ENCODE assay signal across 9 cellular contexts in genomic region chr5:103475629-103476240, GRCh38.
A peak's percentile ranks its signal among the peaks of the same experiment; 100 is the strongest.
DNase-seq lines count a peak whose midpoint lies in the region; FAIRE-seq and TF ChIP-seq lines count a peak whose summit lies in the region.
"Had no signal": no experiment of that assay in that cellular context is flagged by ENCODE, and none has a peak within 500 bp of the region (broad histone marks: within the 10 kb centered on the region; RNA-seq: fewer than 3 reads in every experiment).

No MANE protein-coding gene starts in this region.

- H3K27ac ChIP-seq in Karpas-422 (ENCODE audit: low read length) = no peak overlapping the region

- DNase-seq in AG09309 (ENCODE audit: low read depth) (no peak), GM18507 (ENCODE audit: extremely low spot score, insufficient read length, low read depth) (no peak), Karpas-422 (peak; percentile 77), SK-MEL-5 (ENCODE audit: low read depth, low spot score) (peak; percentile 73), foreskin melanocyte (peak; percentile 50), retinal pigment epithelial cell (ENCODE audit: low read depth) (no peak), posterior cingulate gyrus (no peak)
- no peak for DNase-seq in activated CD4-positive, alpha-beta T cell treated with anti-CD3 and anti-CD28 coated beads for 48 hours
- DNase-seq: stimulated activated naive B cell treated with anti-CD40 and anti-IgM and Interleukin-4, amounts not matched to agents 10 μg/mL and 1 μg/mL and 100 μg/mL, for 72 hours had no signal

- no peaks in the 10 kb centered on the region for H3K9me3 ChIP-seq in Karpas-422 (ENCODE audit: low read length)

- H3K79me2 ChIP-seq in Karpas-422 (ENCODE audit: low read length) = no peaks in the 10 kb centered on the region

- no peaks in the 10 kb centered on the region for H4K20me1 ChIP-seq in Karpas-422 (ENCODE audit: insufficient read depth, low read depth, low read length)

- H3K4me1 ChIP-seq in Karpas-422 (ENCODE audit: low read length) = no peaks in the 10 kb centered on the region

- intact Hi-C loops in posterior cingulate gyrus (cut with DNase I) = loop anchor here (1.0 kb wide), 2 partner anchors 221 to 243 kb away; no protein-coding TSS in a partner anchor

- no peaks in the 10 kb centered on the region for H3K36me3 ChIP-seq in Karpas-422 (ENCODE audit: insufficient read depth, low read length)

- H3K9me2 ChIP-seq in Karpas-422 (replicated peaks; ENCODE audit: insufficient read depth, low read length) = no peaks in the 10 kb centered on the region

- TF ChIP-seq CTCF in AG09309 (IDR thresholded peaks at IDR 0.05; ENCODE audit: control insufficient read depth, insufficient read depth, low read depth, low read length, missing control alignments) (peak; percentile 54), retinal pigment epithelial cell (conservative IDR thresholded peaks at IDR 0.05; ENCODE audit: low read depth, low read length) (peak; percentile 56)

- in situ Hi-C loops in SK-MEL-5 (cut with HindIII; ENCODE audit: low pct_unique_long_range_greater_than_20kb, low sequenced_read_pairs) = no loop called here

- no peak overlapping the region for H3K9ac ChIP-seq in Karpas-422 (ENCODE audit: low read length)

- no peaks in the 10 kb centered on the region for H3K27me3 ChIP-seq in Karpas-422 (ENCODE audit: low read length)

- no peak overlapping the region for H2AFZ ChIP-seq in Karpas-422 (ENCODE audit: low read length)

- H3K4me3 ChIP-seq in AG09309 (ENCODE audit: control insufficient read depth, low read depth, low read length) (no peak overlapping the region), Karpas-422 (ENCODE audit: low read length) (no peak overlapping the region), retinal pigment epithelial cell (ENCODE audit: low read length) (no peak overlapping the region)

- peak; percentile 82 for FAIRE-seq in GM18507 (lab: Jason Lieb, UNC)

- H3K4me2 ChIP-seq in Karpas-422 (ENCODE audit: low read depth, low read length, poor library complexity, severe bottlenecking) = no peak overlapping the region

Comparison
In these comparisons a context has a peak if more than half of its experiments do, and no peak if none do; other contexts are left out.
1. DNase-seq: peak in Karpas-422 (single experiment), SK-MEL-5 (single experiment) and foreskin melanocyte (single experiment); none in AG09309 (single experiment), GM18507 (single experiment), retinal pigment epithelial cell (single experiment), activated CD4-positive, alpha-beta T cell treated with anti-CD3 and anti-CD28 coated beads for 48 hours (single experiment) and posterior cingulate gyrus (0 of 10).